Comparison of ENCODE assay signal across 8 cellular contexts in the genomic region with DNA sequence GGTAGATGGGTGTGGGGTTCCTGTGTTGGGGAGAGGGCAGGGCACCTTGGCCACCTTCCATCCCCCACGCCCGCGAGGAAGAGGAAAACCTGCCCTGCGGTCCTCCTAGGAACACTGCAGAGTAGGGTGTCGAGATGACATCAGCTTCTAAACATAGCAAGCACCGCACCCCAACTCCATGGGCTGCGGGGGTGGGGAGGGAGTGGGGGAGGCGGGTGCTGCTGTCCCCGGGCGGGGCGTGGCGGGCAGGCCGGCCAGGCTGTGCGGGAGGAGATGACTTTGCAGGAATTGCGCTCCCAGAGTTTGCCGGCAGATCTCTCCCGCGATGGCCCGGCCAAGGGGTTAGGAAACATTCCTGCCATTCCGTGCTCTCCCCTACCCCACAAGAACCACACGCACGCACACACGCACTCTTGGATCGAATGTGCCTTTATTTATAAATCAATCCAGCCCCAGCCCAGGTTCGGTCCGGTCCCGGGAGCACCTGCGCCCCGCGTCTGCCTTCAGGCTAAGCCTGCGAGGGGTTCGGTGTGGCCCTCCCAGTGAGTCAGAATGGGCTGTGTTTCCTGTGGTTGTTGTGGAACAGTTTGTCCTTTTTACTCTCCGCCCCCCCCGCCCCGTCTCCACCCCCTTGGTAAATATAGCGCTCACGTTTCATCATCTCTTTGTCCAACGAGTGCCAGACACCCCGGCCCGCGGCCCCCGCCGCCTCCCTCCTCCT. TPM values are rescaled to one million over a fixed set of nuclear protein-coding genes. Genes with fewer than 3 reads are reported as not detected.
DNase-seq lines count a peak whose midpoint lies in the region; ATAC-seq and TF ChIP-seq lines count a peak whose summit lies in the region.

No MANE protein-coding gene starts in this region.

- DNase-seq in AML-193 (lab: John Stamatoyannopoulos, UW) (peak; percentile 93 to 96), NCI-H510A (lab: John Stamatoyannopoulos, UW) (peak; percentile 91), colonic mucosa (peak; percentile 95), left kidney (ENCODE audit: low read depth, low spot score) (peak; percentile 92)
- peak; percentile 68 to 74 for DNase-seq in activated CD4-positive, alpha-beta T cell treated with anti-CD3 and anti-CD28 coated beads for 24 hours (ENCODE audit: low read depth in 2 of 2)
- peak; percentile 76 to 81 for DNase-seq in stimulated activated CD4-positive, alpha-beta T cell treated with anti-CD3 and anti-CD28 coated beads, Interleukin-1b, Interleukin-23, amount 100 ng/mL, for 4 hours (ENCODE audit: low read depth in 2 of 2)

- intact Hi-C loops in colonic mucosa (cut with DNase I): loop anchor here (5.0 to 10.0 kb wide), 3 partner anchors 48 to 185 kb away; a partner anchor contains a TSS

- peak; percentile 44 for ATAC-seq in HG03432 (IDR thresholded peaks at IDR 0.05; ENCODE audit: unreplicated experiment)

- no peak for TF ChIP-seq CTCF in colonic mucosa (IDR thresholded peaks at IDR 0.05)

- H3K4me1 ChIP-seq in colonic mucosa: peaks cover 14% of the 10 kb centered on the region

- H3K27me3 ChIP-seq in colonic mucosa: no peaks in the 10 kb centered on the region

- TF ChIP-seq POLR2A in GM19099 (IDR thresholded peaks at IDR 0.05; ENCODE audit: extremely low read depth, insufficient read length, low read depth): peak; percentile 63

- H3K36me3 ChIP-seq in colonic mucosa: no peaks in the 10 kb centered on the region

- H3K9ac ChIP-seq in colonic mucosa (ENCODE audit: low read depth in 2 of 2, low read length in 2 of 2): peak overlapping the region; percentile 89 to 90

- H3K9me3 ChIP-seq in colonic mucosa: no peaks in the 10 kb centered on the region

- H3K27ac ChIP-seq in colonic mucosa: peak overlapping the region; percentile 98

- H3K4me3 ChIP-seq in colonic mucosa: peak overlapping the region; percentile 52

RNA-seq across cellular contexts. Expression of a gene that starts 5.2 kb away (rescaled TPM):
- total RNA-seq in colonic mucosa: 10 to 100 TPM; 13.5 to 18.8 TPM

Comparison
In these comparisons a context has a peak if more than half of its experiments do, and no peak if none do; other contexts are left out.
1. Peak in every context shown above with its lines: DNase-seq, ATAC-seq, H3K4me3 ChIP-seq and H3K27ac ChIP-seq.